ENCODE assay signal across 1 cellular context in the genomic region with DNA sequence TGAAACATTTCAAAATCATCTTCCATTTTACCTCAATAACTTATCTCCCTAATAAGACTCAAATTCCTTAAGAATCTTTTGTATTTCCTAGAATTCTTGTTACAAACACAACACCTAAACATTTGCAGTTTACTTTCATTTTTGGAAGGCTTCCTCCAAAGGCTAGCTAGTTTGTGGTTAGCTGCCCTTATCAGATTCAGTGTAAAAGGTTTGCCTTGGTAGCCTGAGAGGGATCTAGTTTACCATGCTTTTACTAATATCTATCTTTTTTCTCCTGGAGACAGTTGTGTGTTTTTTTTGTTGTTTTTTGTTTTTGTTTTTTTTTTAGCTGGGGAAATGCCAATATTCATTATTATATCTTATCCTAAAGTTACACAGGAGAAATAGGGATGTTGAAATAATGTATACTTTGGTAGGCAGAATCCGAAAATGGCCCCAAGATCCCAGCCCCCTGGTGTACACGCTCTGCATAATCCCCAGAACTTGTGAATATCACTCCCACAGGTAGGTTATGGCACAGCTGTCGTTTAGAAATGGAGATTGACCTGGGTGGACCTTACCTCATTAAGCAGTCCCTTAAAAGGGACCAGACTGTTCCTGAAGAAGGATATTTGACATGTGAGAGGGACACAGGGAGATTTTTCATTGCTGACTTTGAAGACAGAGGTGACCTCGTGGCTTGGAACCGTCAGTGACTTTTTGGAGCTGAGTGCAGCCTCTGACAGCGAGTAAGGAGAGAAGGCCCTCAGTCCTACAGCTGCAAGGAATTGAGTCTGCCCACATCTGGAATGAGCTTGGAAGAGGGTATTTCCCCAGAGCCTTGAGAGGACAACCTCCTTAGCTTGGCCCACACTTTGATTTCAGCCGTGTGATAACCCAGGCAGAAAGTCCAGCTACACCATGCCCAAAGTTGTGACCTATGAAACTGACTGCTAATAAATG.
TF ChIP-seq lines count a peak whose summit lies in the region.

No MANE protein-coding gene starts in this region.

TF ChIP-seq in K562, 482 proteins besides CTCF, POLR2A, EP300 and RAD21 (continued from another document):
- TF ChIP-seq, protein P1, sequence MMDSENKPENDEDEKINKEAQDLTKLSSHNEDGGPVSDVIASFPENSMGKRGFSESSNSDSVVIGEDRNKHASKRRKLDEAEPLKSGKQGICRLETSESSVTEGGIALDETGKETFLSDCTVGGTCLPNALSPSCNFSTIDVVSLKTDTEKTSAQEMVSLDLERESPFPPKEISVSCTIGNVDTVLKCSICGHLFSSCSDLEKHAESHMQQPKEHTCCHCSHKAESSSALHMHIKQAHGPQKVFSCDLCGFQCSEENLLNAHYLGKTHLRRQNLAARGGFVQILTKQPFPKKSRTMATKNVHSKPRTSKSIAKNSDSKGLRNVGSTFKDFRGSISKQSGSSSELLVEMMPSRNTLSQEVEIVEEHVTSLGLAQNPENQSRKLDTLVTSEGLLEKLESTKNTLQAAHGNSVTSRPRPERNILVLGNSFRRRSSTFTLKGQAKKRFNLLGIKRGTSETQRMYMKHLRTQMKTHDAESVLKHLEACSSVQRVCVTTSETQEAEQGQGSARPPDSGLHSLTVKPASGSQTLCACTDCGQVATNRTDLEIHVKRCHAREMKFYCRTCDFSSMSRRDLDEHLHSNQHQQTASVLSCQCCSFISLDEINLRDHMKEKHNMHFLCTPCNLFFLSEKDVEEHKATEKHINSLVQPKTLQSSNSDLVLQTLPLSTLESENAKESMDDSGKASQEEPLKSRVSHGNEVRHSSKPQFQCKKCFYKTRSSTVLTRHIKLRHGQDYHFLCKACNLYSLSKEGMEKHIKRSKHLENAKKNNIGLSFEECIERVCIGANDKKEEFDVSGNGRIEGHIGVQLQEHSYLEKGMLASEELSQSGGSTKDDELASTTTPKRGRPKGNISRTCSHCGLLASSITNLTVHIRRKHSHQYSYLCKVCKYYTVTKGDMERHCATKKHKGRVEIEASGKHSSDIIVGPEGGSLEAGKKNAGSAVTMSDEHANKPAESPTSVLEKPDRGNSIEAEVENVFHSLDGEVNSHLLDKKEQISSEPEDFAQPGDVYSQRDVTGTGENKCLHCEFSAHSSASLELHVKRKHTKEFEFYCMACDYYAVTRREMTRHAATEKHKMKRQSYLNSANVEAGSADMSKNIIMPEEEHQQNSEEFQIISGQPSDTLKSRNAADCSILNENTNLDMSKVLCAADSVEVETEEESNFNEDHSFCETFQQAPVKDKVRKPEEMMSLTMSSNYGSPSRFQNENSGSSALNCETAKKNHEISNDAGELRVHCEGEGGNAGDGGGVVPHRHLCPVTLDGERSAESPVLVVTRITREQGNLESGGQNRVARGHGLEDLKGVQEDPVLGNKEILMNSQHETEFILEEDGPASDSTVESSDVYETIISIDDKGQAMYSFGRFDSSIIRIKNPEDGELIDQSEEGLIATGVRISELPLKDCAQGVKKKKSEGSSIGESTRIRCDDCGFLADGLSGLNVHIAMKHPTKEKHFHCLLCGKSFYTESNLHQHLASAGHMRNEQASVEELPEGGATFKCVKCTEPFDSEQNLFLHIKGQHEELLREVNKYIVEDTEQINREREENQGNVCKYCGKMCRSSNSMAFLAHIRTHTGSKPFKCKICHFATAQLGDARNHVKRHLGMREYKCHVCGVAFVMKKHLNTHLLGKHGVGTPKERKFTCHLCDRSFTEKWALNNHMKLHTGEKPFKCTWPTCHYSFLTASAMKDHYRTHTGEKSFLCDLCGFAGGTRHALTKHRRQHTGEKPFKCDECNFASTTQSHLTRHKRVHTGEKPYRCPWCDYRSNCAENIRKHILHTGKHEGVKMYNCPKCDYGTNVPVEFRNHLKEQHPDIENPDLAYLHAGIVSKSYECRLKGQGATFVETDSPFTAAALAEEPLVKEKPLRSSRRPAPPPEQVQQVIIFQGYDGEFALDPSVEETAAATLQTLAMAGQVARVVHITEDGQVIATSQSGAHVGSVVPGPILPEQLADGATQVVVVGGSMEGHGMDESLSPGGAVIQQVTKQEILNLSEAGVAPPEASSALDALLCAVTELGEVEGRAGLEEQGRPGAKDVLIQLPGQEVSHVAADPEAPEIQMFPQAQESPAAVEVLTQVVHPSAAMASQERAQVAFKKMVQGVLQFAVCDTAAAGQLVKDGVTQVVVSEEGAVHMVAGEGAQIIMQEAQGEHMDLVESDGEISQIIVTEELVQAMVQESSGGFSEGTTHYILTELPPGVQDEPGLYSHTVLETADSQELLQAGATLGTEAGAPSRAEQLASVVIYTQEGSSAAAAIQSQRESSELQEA (IDR thresholded peaks at IDR 0.05; ENCODE audit: low read depth): no peak
- TF ChIP-seq ZNF224 (CRISPR knock-in tag; IDR thresholded peaks at IDR 0.05) (no peak), HNRNPL (IDR thresholded peaks at IDR 0.05; ENCODE audit: low read depth, low read length) (no peak), JUND (IDR thresholded peaks at IDR 0.05; ENCODE audit: borderline replicate concordance, low read depth, low read length) (no peak), JUND (tag; IDR thresholded peaks at IDR 0.05; ENCODE audit: borderline replicate concordance, low read depth, low read length) (no peak)
- TF ChIP-seq, protein P2, sequence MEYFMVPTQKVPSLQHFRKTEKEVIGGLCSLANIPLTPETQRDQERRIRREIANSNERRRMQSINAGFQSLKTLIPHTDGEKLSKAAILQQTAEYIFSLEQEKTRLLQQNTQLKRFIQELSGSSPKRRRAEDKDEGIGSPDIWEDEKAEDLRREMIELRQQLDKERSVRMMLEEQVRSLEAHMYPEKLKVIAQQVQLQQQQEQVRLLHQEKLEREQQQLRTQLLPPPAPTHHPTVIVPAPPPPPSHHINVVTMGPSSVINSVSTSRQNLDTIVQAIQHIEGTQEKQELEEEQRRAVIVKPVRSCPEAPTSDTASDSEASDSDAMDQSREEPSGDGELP (CRISPR knock-in tag; IDR thresholded peaks at IDR 0.05; ENCODE audit: borderline replicate concordance): 0 out of 2 replicates have a peak, but pooled peaks have one; percentile 19
